In the genomic region with DNA sequence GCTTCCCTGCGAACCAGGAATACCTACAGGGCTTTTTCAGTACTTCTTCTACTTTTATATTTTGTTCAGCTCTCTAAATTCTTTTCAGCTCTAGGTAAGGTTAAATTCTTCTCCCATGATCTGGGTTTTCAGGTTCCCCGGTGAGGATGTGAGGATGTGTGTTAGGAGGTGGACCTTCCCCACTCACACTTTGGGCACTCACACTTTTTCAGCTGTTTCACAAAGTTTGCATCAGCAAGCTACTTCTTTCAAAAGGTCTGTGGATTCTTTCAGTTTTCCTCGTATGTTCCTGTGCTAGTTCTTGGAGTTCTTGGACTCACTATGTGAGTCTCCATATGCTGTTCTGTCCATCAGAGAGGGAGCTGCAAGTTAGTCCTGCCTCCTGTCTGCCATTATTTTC, we compare ENCODE assay signal across 25 cellular contexts. TPM values are rescaled to one million over a fixed set of nuclear protein-coding genes. Genes with fewer than 3 reads are reported as not detected.
"Had no signal": no experiment of that assay in that cellular context is flagged by ENCODE, and none has a peak within 500 bp of the region (broad histone marks: within the 10 kb centered on the region; RNA-seq: fewer than 3 reads in every experiment).

No MANE protein-coding gene starts in this region.

- H3K27me3 Mint-ChIP-seq: activated naive CD8-positive, alpha-beta T cell had no signal

- H3K27ac ChIP-seq: coronary artery, left ventricle myocardium inferior, neutrophil, ovary, psoas muscle, stomach, uterus had no signal

- H3K4me3 ChIP-seq: coronary artery, left ventricle myocardium inferior, ovary, psoas muscle, stomach, uterus had no signal

- H3K27ac Mint-ChIP-seq: activated B cell treated with CpG ODN at 0.5 μM for 24 hours; activated CD4-positive, alpha-beta T cell treated with anti-CD3 and anti-CD28 coated beads for 36 hours; activated naive CD8-positive, alpha-beta T cell; activated T-cell treated with anti-CD3 and anti-CD28 coated beads, Interleukin-2, amount 50 U/mL, for 24 hours; activated T-helper 17 cell treated with anti-CD3 and anti-CD28 coated beads, Interleukin-2, amount 50 U/mL, for 72 hours; nephron; T-helper 1 cell treated with Interleukin-12 subunit alpha and Interleukin-12 subunit beta and Interleukin-4 antibody, amounts not matched to agents 30 μg/mL and 1 μg/mL, for 36 hours had no signal

- ATAC-seq: activated CD4-positive, alpha-beta T cell treated with anti-CD3 and anti-CD28 coated beads for 36 hours; activated T-helper 17 cell treated with anti-CD3 and anti-CD28 coated beads, Interleukin-2, amount 50 U/mL, for 72 hours; psoas muscle; right cardiac atrium had no signal

- H3K36me3 ChIP-seq: left ventricle myocardium inferior, neutrophil, ovary, stomach, uterus had no signal

- H3K4me3 Mint-ChIP-seq: activated B cell treated with CpG ODN at 0.5 μM for 24 hours; activated CD4-positive, alpha-beta T cell treated with anti-CD3 and anti-CD28 coated beads for 36 hours; activated naive CD8-positive, alpha-beta T cell; activated T-cell treated with anti-CD3 and anti-CD28 coated beads, Interleukin-2, amount 50 U/mL, for 24 hours; activated T-helper 17 cell treated with anti-CD3 and anti-CD28 coated beads, Interleukin-2, amount 50 U/mL, for 72 hours; nephron; T-helper 1 cell treated with Interleukin-12 subunit alpha and Interleukin-12 subunit beta and Interleukin-4 antibody, amounts not matched to agents 30 μg/mL and 1 μg/mL, for 36 hours had no signal

- DNase-seq: activated B cell treated with CpG ODN at 0.5 μM for 24 hours; activated CD4-positive, alpha-beta T cell treated with anti-CD3 and anti-CD28 coated beads for 36 hours; activated CD4-positive, alpha-beta T cell treated with anti-CD3 and anti-CD28 coated beads, Interleukin-2, amount 50 U/mL, for 4 hours; activated CD8-positive, alpha-beta memory T cell treated with anti-CD3 and anti-CD28 coated beads for 24 hours; activated CD8-positive, alpha-beta memory T cell treated with anti-CD3 and anti-CD28 coated beads, Interleukin-2, amount 50 U/mL, for 4 hours; activated T-cell treated with anti-CD3 and anti-CD28 coated beads, Interleukin-2, amount 50 U/mL, for 24 hours; cerebellar nuclear complex; foreskin melanocyte; left ventricle myocardium inferior; ovary; psoas muscle; right cardiac atrium; stimulated activated CD4-positive, alpha-beta T cell treated with anti-CD3 and anti-CD28 coated beads, Interleukin-12 subunit alpha, Interleukin-12 subunit beta, amount 100 ng/mL, for 4 hours; stimulated activated CD4-positive, alpha-beta T cell treated with anti-CD3 and anti-CD28 coated beads, Interleukin-4, amount 100 ng/mL, for 4 hours; stomach; T1000; uterus had no signal

- H3K4me1 ChIP-seq: left ventricle myocardium inferior, psoas muscle, stomach, uterus had no signal

- H3K4me1 Mint-ChIP-seq: activated B cell treated with CpG ODN at 0.5 μM for 24 hours; activated CD4-positive, alpha-beta T cell treated with anti-CD3 and anti-CD28 coated beads for 36 hours; activated T-helper 17 cell treated with anti-CD3 and anti-CD28 coated beads, Interleukin-2, amount 50 U/mL, for 72 hours; nephron had no signal

- H3K27me3 ChIP-seq: neutrophil, ovary, stomach, uterus had no signal

RNA-seq across cellular contexts. Expression of a gene that starts 13.9 kb away (rescaled TPM):
- total RNA-seq: activated B cell treated with CpG ODN at 0.5 μM for 24 hours; activated CD4-positive, alpha-beta T cell treated with anti-CD3 and anti-CD28 coated beads for 36 hours; activated T-helper 17 cell treated with anti-CD3 and anti-CD28 coated beads, Interleukin-2, amount 50 U/mL, for 72 hours; fibroblast of lung; left ventricle myocardium inferior; ovary; psoas muscle; right cardiac atrium; stomach; temporal lobe; uterus had no signal
- polyA plus RNA-seq: fibroblast of lung, ovary, psoas muscle, right cardiac atrium, stomach had no signal

RNA-seq across cellular contexts. Expression of a gene that starts 20.6 kb away (rescaled TPM):
- total RNA-seq: activated B cell treated with CpG ODN at 0.5 μM for 24 hours; activated CD4-positive, alpha-beta T cell treated with anti-CD3 and anti-CD28 coated beads for 36 hours; fibroblast of lung; left ventricle myocardium inferior; ovary; psoas muscle; right cardiac atrium; stomach; temporal lobe; uterus had no signal
- polyA plus RNA-seq: fibroblast of lung, ovary, psoas muscle, right cardiac atrium, stomach had no signal

RNA-seq across cellular contexts. Expression of a gene that starts 48.2 kb away (rescaled TPM):
- total RNA-seq: left ventricle myocardium inferior, psoas muscle, right cardiac atrium, stomach, temporal lobe, uterus had no signal
- polyA plus RNA-seq: fibroblast of lung, ovary, psoas muscle, right cardiac atrium had no signal
